In genomic region chr6:160750276-160750689, GRCh38 we compare ENCODE assay signal across 3 cellular contexts.
TF ChIP-seq lines count a peak whose summit lies in the region.

No MANE protein-coding gene starts in this region.

TF ChIP-seq in SK-N-SH, 30 proteins besides CTCF, POLR2A, EP300 and RAD21 (continued from another document):
- TF ChIP-seq ZBTB33 (IDR thresholded peaks at IDR 0.05; ENCODE audit: borderline replicate concordance, low read depth) (no peak), NFIC (IDR thresholded peaks at IDR 0.05; ENCODE audit: borderline replicate concordance) (no peak), REST (IDR thresholded peaks at IDR 0.05; ENCODE audit: low read depth, low read length) (no peak), TEAD4 (IDR thresholded peaks at IDR 0.05; ENCODE audit: borderline replicate concordance, insufficient read depth) (no peak), SMC3 (IDR thresholded peaks at IDR 0.05; ENCODE audit: low read depth, low read length) (no peak), PBX3 (IDR thresholded peaks at IDR 0.05) (no peak)

TF ChIP-seq in SK-N-SH treated with all-trans-retinoic acid at 6 μM for 48 hours, 23 proteins besides CTCF, POLR2A, EP300 and RAD21 (continued from another document):
- TF ChIP-seq POU6F1 (CRISPR knock-in tag; IDR thresholded peaks at IDR 0.05; ENCODE audit: borderline replicate concordance, low read depth) (no peak), TSHZ2 (CRISPR knock-in tag; IDR thresholded peaks at IDR 0.05) (no peak), ZNF565 (CRISPR knock-in tag; conservative IDR thresholded peaks at IDR 0.05; ENCODE audit: low read depth) (no peak)

TF ChIP-seq in liver, 16 proteins besides CTCF, POLR2A, EP300 and RAD21 (continued from another document):
- TF ChIP-seq REST (IDR thresholded peaks at IDR 0.05), result no peak
- TF ChIP-seq NR2F2 (IDR thresholded peaks at IDR 0.05), result no peak
- TF ChIP-seq HNF4A (conservative IDR thresholded peaks at IDR 0.05), result no peak
- TF ChIP-seq SP1 (IDR thresholded peaks at IDR 0.05), result no peak
- TF ChIP-seq FOXA2 (IDR thresholded peaks at IDR 0.05), result no peak
